In the genomic region with DNA sequence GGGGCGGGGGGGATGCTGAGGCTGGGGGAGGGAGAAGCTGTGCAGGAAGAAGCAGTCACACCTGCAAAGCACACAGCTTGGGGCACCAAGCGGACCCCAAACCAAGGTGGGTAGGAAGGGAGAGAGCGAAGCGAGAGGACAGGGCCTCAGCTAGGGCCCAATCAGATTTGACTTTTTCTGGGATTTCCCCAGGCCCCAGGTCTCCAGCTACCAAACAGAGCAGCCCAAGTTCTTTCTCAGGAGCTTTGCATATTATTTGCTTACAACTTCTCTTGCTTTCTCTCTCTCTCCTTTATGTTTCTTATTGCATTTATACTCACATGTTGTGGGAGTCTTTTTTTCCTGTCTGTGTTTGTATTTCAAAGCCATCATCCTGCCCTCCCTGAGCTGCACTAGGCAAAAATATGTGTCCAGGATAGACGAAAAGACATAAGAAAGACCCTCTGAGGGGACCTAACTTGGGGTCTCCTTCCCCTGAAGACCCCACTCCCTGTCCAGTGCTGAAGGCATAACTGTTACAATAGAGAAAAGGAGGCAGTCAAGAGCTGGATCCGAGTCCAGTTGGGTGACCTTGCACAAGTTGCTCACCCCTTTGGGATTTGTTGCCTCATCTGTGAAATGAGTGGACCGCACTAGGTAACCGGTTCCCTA, we compare ENCODE assay signal across 8 cellular contexts. TPM values are rescaled to one million over a fixed set of nuclear protein-coding genes. Genes with fewer than 3 reads are reported as not detected.
A peak's percentile ranks its signal among the peaks of the same experiment; 100 is the strongest.
DNase-seq lines count a peak whose midpoint lies in the region; ATAC-seq and TF ChIP-seq lines count a peak whose summit lies in the region.

No MANE protein-coding gene starts in this region.

- no peaks in the 10 kb centered on the region for H3K9me3 Mint-ChIP-seq in activated naive CD8-positive, alpha-beta T cell (ENCODE audit: low read depth)

- ATAC-seq in GM19351 (IDR thresholded peaks at IDR 0.05; ENCODE audit: unreplicated experiment) = peak; percentile 25
- ATAC-seq in HG03432 (IDR thresholded peaks at IDR 0.05; ENCODE audit: unreplicated experiment) = peak; percentile 35

- H3K36me3 Mint-ChIP-seq in activated naive CD8-positive, alpha-beta T cell = no peaks in the 10 kb centered on the region

- H3K27ac Mint-ChIP-seq in activated naive CD8-positive, alpha-beta T cell = no peak overlapping the region

- peaks cover 40% of the 10 kb centered on the region for H3K4me1 Mint-ChIP-seq in activated naive CD8-positive, alpha-beta T cell (ENCODE audit: low read depth)

- no peaks in the 10 kb centered on the region for H3K27me3 Mint-ChIP-seq in activated naive CD8-positive, alpha-beta T cell

- DNase-seq in AML-193 (lab: John Stamatoyannopoulos, UW) (no peak), caudate nucleus (lab: John Stamatoyannopoulos, UW) (no peak), cardiac septum (ENCODE audit: low spot score) (no peak), hypothalamus (lab: John Stamatoyannopoulos, UW) (no peak)

- no peak overlapping the region for H3K27ac ChIP-seq in caudate nucleus (ENCODE audit: low read depth, low read length)

- H3K4me3 Mint-ChIP-seq in activated naive CD8-positive, alpha-beta T cell = peak overlapping the region; percentile 8

- TF ChIP-seq POLR2A in GM10847 (IDR thresholded peaks at IDR 0.05; ENCODE audit: extremely low read depth, insufficient read length) = peak; percentile 24

- intact Hi-C loops in cardiac septum (cut with DNase I) = loop anchor here (5.0 to 10.0 kb wide), 2 partner anchors 47 to 89 kb away; no protein-coding TSS in a partner anchor

RNA-seq across cellular contexts. Expression of gene SMNDC1, which starts 50.6 kb away (rescaled TPM):
- total RNA-seq in cardiac septum = 25.8 TPM
